In the genomic region with DNA sequence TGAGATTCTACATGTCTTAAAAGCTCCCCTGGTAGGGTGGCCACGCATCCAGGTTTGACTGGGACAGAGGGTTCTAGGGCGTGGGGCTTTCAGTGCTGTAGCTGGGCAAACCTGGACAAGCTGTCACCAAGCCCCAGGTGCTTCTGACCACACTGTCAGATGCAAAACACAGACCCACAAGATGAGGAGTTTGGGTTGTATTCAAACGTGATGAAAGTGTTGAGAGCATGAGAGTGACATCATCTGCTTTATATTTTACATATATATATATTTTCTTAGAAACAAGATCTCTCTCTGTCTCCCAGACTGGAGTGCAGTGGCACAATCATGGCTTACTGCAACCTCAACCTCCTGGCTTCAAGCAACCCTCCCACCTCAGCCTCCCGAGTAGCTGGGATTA, we compare ENCODE assay signal across 32 cellular contexts.
"Had no signal": no experiment of that assay in that cellular context is flagged by ENCODE, and none has a peak within 500 bp of the region (broad histone marks: within the 10 kb centered on the region; RNA-seq: fewer than 3 reads in every experiment).

No MANE protein-coding gene starts in this region.

- DNase-seq: activated CD4-positive, alpha-beta memory T cell treated with anti-CD3 and anti-CD28 coated beads, Interleukin-2, amount 10 ng/mL, durations not matched to agents 7 days and 5 days; activated CD4-positive, alpha-beta T cell treated with anti-CD3 and anti-CD28 coated beads for 1 hour; activated CD4-positive, alpha-beta T cell treated with anti-CD3 and anti-CD28 coated beads for 48 hours; activated CD4-positive, CD25-positive, alpha-beta regulatory T cell; activated CD8-positive, alpha-beta memory T cell treated with anti-CD3 and anti-CD28 coated beads for 24 hours; activated CD8-positive, alpha-beta memory T cell treated with anti-CD3 and anti-CD28 coated beads, Interleukin-2, amount 10 ng/mL, durations not matched to agents 7 days and 5 days; activated CD8-positive, alpha-beta memory T cell treated with anti-CD3 and anti-CD28 coated beads, Interleukin-2, amount 50 U/mL, for 48 hours; activated effector memory CD4-positive, alpha-beta T cell treated with Interleukin-2 at 50 U/mL for 16 hours; activated naive CD4-positive, alpha-beta T cell treated with anti-CD3 and anti-CD28 coated beads, Interleukin-2, amount 10 ng/mL, durations not matched to agents 7 days and 5 days; activated naive CD8-positive, alpha-beta T cell treated with anti-CD3 and anti-CD28 coated beads, Interleukin-2, amount 50 U/mL, for 24 hours; activated T-cell treated with anti-CD3 and anti-CD28 coated beads, Interleukin-2, amount 50 U/mL, for 48 hours; amygdala; colonic mucosa; MM.1S; MV-4-11; NCI-H1092; NCI-H1417; NCI-H146; NCI-H187; NCI-H2029 treated with DMSO at 0.1 percent for 48 hours; NCI-H2107; NCI-H2171; NCI-H510A; NK-92 treated with Interleukin-12 subunit alpha and Interleukin-12 subunit beta, amount 100 ng/mL, for 24 hours; Right ventricle myocardium superior; SW 1271; T-helper 1 cell; T-helper 2 cell; T-helper 9 cell; WERI-Rb-1 had no signal

- H3K27ac ChIP-seq: ascending aorta, cardiac muscle cell, colonic mucosa, WERI-Rb-1 had no signal

- H3K36me3 ChIP-seq: ascending aorta, colonic mucosa, WERI-Rb-1 had no signal

- H3K9me3 ChIP-seq: ascending aorta, colonic mucosa had no signal

- ATAC-seq: activated CD8-positive, alpha-beta memory T cell treated with anti-CD3 and anti-CD28 coated beads, Interleukin-2, amount 10 ng/mL, durations not matched to agents 7 days and 5 days; activated naive CD8-positive, alpha-beta T cell treated with anti-CD3 and anti-CD28 coated beads, Interleukin-2, amount 50 U/mL, for 24 hours had no signal

- H3K4me3 ChIP-seq: ascending aorta, cardiac muscle cell, colonic mucosa had no signal

- H3K4me1 ChIP-seq: ascending aorta, colonic mucosa had no signal

- H3K27me3 ChIP-seq: ascending aorta, cardiac muscle cell, colonic mucosa had no signal
